Comparison of ENCODE assay signal across 8 cellular contexts in the genomic region with DNA sequence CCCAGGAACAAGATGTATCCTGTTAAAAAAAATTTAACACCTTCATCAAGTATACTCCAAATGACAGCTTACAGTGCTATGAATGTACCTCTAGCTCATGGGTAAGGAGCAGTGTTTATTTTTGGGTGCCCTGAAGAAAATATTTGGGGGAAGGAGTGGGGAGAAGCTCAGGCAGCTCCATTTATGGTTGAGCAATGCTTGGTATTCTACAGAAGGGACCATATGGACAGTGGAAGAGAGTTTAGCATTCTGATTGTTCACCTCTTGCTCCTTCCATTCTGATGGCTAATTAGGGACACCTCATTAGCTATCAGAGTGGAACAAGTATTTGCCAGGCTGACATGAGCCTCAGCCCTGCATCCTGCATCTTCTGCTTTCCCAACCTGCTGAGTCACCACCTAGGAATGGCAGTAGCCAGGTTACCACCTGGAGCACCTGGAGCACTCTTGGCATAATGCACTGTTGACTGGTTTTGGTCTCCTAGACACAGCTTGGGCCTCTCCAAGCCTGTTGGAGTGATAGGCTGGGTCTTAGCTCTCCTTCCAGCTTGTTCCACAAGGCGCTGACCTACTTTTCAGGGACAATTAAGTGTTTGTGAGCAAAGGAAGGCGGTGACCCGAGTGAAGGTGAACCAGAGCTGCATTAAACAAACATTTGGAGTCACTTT.
DNase-seq lines count a peak whose midpoint lies in the region; ATAC-seq, FAIRE-seq and TF ChIP-seq lines count a peak whose summit lies in the region.
"Had no signal": no experiment of that assay in that cellular context is flagged by ENCODE, and none has a peak within 500 bp of the region (broad histone marks: within the 10 kb centered on the region; RNA-seq: fewer than 3 reads in every experiment).

No MANE protein-coding gene starts in this region.

- H3K36me3 ChIP-seq in K562 (ENCODE audit: control insufficient read depth, insufficient read depth, low read length) (no peaks in the 10 kb centered on the region), thyroid gland (no peaks in the 10 kb centered on the region), MG63 (no peaks in the 10 kb centered on the region)

- TF ChIP-seq CTCF in LNCaP clone FGC (IDR thresholded peaks at IDR 0.05; ENCODE audit: control insufficient read depth, extremely low read depth, insufficient read depth) = no peak
- TF ChIP-seq CTCF in K562 (IDR thresholded peaks at IDR 0.05 in 2 of 3, conservative IDR thresholded peaks at IDR 0.05 in 1 of 3; ENCODE audit: insufficient read depth in 2 of 3, low read depth in 1 of 3, low read length in 3 of 3) = no peak
- peak in 2 of 6 experiments; percentile 16 to 37 for TF ChIP-seq CTCF in thyroid gland (IDR thresholded peaks at IDR 0.05)

- H3K36me3 Mint-ChIP-seq in activated CD4-positive, alpha-beta memory T cell treated with anti-CD3 and anti-CD28 coated beads, Interleukin-2, amount 10 ng/mL, durations not matched to agents 7 days and 5 days (ENCODE audit: low read depth) = no peaks in the 10 kb centered on the region

- H3K27me3 ChIP-seq in K562 (ENCODE audit: control insufficient read depth in 2 of 2, insufficient read depth in 2 of 2, low read length in 2 of 2) (no peaks in the 10 kb centered on the region), thyroid gland (no peaks in the 10 kb centered on the region), MG63 (no peaks in the 10 kb centered on the region)

- WGBS in K562 (ENCODE audit: insufficient coverage, low coverage, missing lambda C conversion rate) = 63% methylated on average over 3 of the region's 3 CpGs
- 32 to 33% methylated on average over 3 of the region's 3 CpGs for WGBS in thyroid gland, 2 donors

- peaks cover 9% of the 10 kb centered on the region for H3K27me3 Mint-ChIP-seq in activated CD4-positive, alpha-beta memory T cell treated with anti-CD3 and anti-CD28 coated beads, Interleukin-2, amount 10 ng/mL, durations not matched to agents 7 days and 5 days

- no peak for FAIRE-seq in K562 (lab: Jason Lieb, UNC)
- FAIRE-seq: GM18507 had no signal

- CTCF ChIA-PET in K562 (lab: Yijun Ruan, JAX; ENCODE audit: low intra/inter-chr PET ratio) = no interaction called here
- CTCF ChIA-PET in activated CD4-positive, alpha-beta memory T cell treated with anti-CD3 and anti-CD28 coated beads, Interleukin-2, amount 10 ng/mL, durations not matched to agents 7 days and 5 days (lab: Charles Lee) = interaction anchor here (1.2 kb wide), 1 partner anchor 10 kb away, joined by 3 read pairs; no protein-coding TSS in a partner anchor

- no peak for TF ChIP-seq RAD21 in K562 (CRISPR knock-in tag; conservative IDR thresholded peaks at IDR 0.05 in 1 of 2, IDR thresholded peaks at IDR 0.05 in 1 of 2)

- H2AFZ ChIP-seq in K562 (ENCODE audit: low read depth, low read length) = no peak overlapping the region

- intact Hi-C loops in K562 (cut with micrococcal nuclease) (no loop called here), thyroid gland (cut with DNase I) (no loop called here)

- no peaks in the 10 kb centered on the region for H3K9me1 ChIP-seq in K562 (ENCODE audit: control insufficient read depth, insufficient read depth, low read length)

- H3K4me1 ChIP-seq in K562 (replicated peaks in 1 of 2; ENCODE audit: control insufficient read depth in 2 of 2, insufficient read depth in 2 of 2, low read length in 2 of 2) (no peaks in the 10 kb centered on the region; a peak in 2 of 5 replicates), thyroid gland (peaks cover 41 to 72% of the 10 kb centered on the region in 2 donors)

- peaks cover 3% of the 10 kb centered on the region; the same call in 1 of the 2 replicates for H4K20me1 ChIP-seq in K562 (replicated peaks; ENCODE audit: control insufficient read depth, insufficient read depth, low read length)

- no peak overlapping the region for H3K4me3 ChIP-seq in LNCaP clone FGC (ENCODE audit: low read depth, low read length)
- H3K4me3 ChIP-seq in K562 = no peak overlapping the region
- H3K4me3 ChIP-seq in thyroid gland (replicated peaks in 1 of 3) = no peak overlapping the region
- H3K4me3 ChIP-seq in MG63 = no peak overlapping the region

- no peaks in the 10 kb centered on the region for H3K9me3 Mint-ChIP-seq in activated CD4-positive, alpha-beta memory T cell treated with anti-CD3 and anti-CD28 coated beads, Interleukin-2, amount 10 ng/mL, durations not matched to agents 7 days and 5 days

- no peaks in the 10 kb centered on the region; the same call in 1 of the 3 replicates for H3K79me2 ChIP-seq in K562 (ENCODE audit: control insufficient read depth, insufficient read depth, low read length)

- H3K27ac Mint-ChIP-seq in activated CD4-positive, alpha-beta memory T cell treated with anti-CD3 and anti-CD28 coated beads, Interleukin-2, amount 10 ng/mL, durations not matched to agents 7 days and 5 days = no peak overlapping the region

- no peak for ATAC-seq in K562
- no peak for ATAC-seq in HG02938 (IDR thresholded peaks at IDR 0.05; ENCODE audit: unreplicated experiment)

- H3K9me3 ChIP-seq in K562 (replicated peaks; ENCODE audit: control insufficient read depth, insufficient read depth, low read depth, low read length) (no peaks in the 10 kb centered on the region), thyroid gland (no peaks in the 10 kb centered on the region), MG63 (no peaks in the 10 kb centered on the region)

- DNase-seq in LNCaP clone FGC (ENCODE audit: low read depth) (peak; percentile 58), K562 (ENCODE audit: extremely low read depth in 1 of 4, low spot score in 3 of 4) (no peak), kidney tubule cell (ENCODE audit: low spot score) (peak; percentile 93), thyroid gland (peak; percentile 93 to 95), MG63 (no peak)
- DNase-seq in activated CD4-positive, alpha-beta memory T cell treated with anti-CD3 and anti-CD28 coated beads, Interleukin-2, amount 10 ng/mL, durations not matched to agents 7 days and 5 days = no peak

- H3K27ac ChIP-seq in K562 (ENCODE audit: extremely low read depth, low read depth, low read length) (no peak overlapping the region), thyroid gland (peak overlapping the region; percentile 89 to 95 (median 93))

- no peaks in the 10 kb centered on the region for H3K4me1 Mint-ChIP-seq in activated CD4-positive, alpha-beta memory T cell treated with anti-CD3 and anti-CD28 coated beads, Interleukin-2, amount 10 ng/mL, durations not matched to agents 7 days and 5 days

- TF ChIP-seq POLR2A in K562 (conservative IDR thresholded peaks at IDR 0.05) (no peak), thyroid gland (IDR thresholded peaks at IDR 0.05) (peak in 1 of 2 donors; percentile 36)

- in situ Hi-C loops in K562 (cut with MboI) = no loop called here

- no peak overlapping the region for H3K4me3 Mint-ChIP-seq in activated CD4-positive, alpha-beta memory T cell treated with anti-CD3 and anti-CD28 coated beads, Interleukin-2, amount 10 ng/mL, durations not matched to agents 7 days and 5 days

- no peak overlapping the region for H3K4me2 ChIP-seq in K562 (ENCODE audit: insufficient read depth, low read length)

- no TSS peak for BruUV-seq in K562 (replicated peaks; lab: Mats Ljungman, UMichigan)

- no peak for TF ChIP-seq EP300 in K562 (IDR thresholded peaks at IDR 0.05; ENCODE audit: low read length)

- POLR2A ChIA-PET in K562 (lab: Yijun Ruan, JAX) = interaction anchor here (0.5 to 6.2 kb wide), 8 partner anchors 9 to 51 kb away, joined by 3 to 27 read pairs (median 4); no protein-coding TSS in a partner anchor
- POLR2A ChIA-PET in activated CD4-positive, alpha-beta memory T cell treated with anti-CD3 and anti-CD28 coated beads, Interleukin-2, amount 10 ng/mL, durations not matched to agents 7 days and 5 days (lab: Charles Lee) = interaction anchor here (0.8 to 1.0 kb wide), 2 partner anchors 8 to 22 kb away, joined by 3 to 4 read pairs; no protein-coding TSS in a partner anchor

- H3K9ac ChIP-seq in K562 (ENCODE audit: insufficient read depth in 1 of 2, low read depth in 2 of 2, low read length in 2 of 2) = no peak overlapping the region; a peak in 1 of 4 replicates

TF ChIP-seq in K562, 482 proteins besides CTCF, POLR2A, EP300 and RAD21:
- TF ChIP-seq MCM7 (IDR thresholded peaks at IDR 0.05) (no peak), NFE2 (IDR thresholded peaks at IDR 0.05; ENCODE audit: low read depth) (peak; percentile 63; the same call in 1 of the 2 replicates), ZNF785 (CRISPR knock-in tag; IDR thresholded peaks at IDR 0.05) (no peak), ZNF263 (CRISPR knock-in tag; IDR thresholded peaks at IDR 0.05; ENCODE audit: borderline replicate concordance) (peak; percentile 78)

Comparison
In these comparisons a context has a peak if more than half of its experiments do, and no peak if none do; other contexts are left out.
1. DNase-seq: peak in LNCaP clone FGC (single experiment), kidney tubule cell (single experiment) and thyroid gland (2 of 2); none in K562 (0 of 4), MG63 (single experiment) and activated CD4-positive, alpha-beta memory T cell treated with anti-CD3 and anti-CD28 coated beads, Interleukin-2, amount 10 ng/mL, durations not matched to agents 7 days and 5 days (single experiment).